ENCODE assay signal across 8 cellular contexts in the genomic region with DNA sequence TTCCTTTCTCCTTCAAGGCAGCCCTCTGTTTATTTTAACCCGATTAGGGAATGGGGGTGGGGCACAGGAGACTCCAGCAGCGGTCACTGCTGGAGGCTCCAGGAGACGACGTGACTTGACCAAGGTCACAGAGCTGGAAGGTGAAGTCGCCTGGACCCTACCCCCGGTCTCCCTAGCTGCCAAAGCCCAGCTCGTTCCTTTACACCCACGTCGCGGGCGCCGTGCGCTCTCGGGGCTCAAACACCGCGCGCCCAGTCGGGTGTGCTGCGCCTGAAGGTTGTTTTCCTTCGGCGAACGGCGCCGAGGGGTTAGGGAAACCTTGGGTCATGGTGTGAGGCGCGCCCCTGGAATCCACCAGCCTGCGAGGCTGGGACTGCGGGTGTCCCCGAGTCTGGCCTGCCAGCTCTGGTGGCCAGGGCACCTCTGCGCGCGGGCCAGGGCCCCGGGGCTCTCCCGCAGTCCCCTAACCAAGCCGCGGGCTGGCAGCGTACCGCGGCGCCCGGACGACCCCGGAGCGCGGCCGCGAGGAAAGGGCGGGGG. TPM values are rescaled to one million over a fixed set of nuclear protein-coding genes. Genes with fewer than 3 reads are reported as not detected.
DNase-seq lines count a peak whose midpoint lies in the region; ATAC-seq and TF ChIP-seq lines count a peak whose summit lies in the region.

No MANE protein-coding gene starts in this region.

- WGBS in esophagus muscularis mucosa: 5% methylated on average over 21 of the region's 48 CpGs

- H3K27ac Mint-ChIP-seq in activated CD4-positive, alpha-beta T cell treated with anti-CD3 and anti-CD28 coated beads for 36 hours: no peak overlapping the region

- no peak overlapping the region for H3K27ac ChIP-seq in esophagus muscularis mucosa (replicated peaks in 1 of 4)

- TF ChIP-seq EP300 in esophagus muscularis mucosa (IDR thresholded peaks at IDR 0.05): no peak

- H3K9ac ChIP-seq in NT2/D1 (ENCODE audit: insufficient read length, low read depth): no peak overlapping the region

- H3K27me3 ChIP-seq in NT2/D1 (ENCODE audit: insufficient read depth, insufficient read length) (peaks cover 91% of the 10 kb centered on the region), esophagus muscularis mucosa (peaks cover 0 to 94% (median 37%) of the 10 kb centered on the region in 4 donors)

- TF ChIP-seq POLR2A in esophagus muscularis mucosa (IDR thresholded peaks at IDR 0.05; ENCODE audit: low read depth): no peak

- H3K27me3 Mint-ChIP-seq in activated CD4-positive, alpha-beta T cell treated with anti-CD3 and anti-CD28 coated beads for 36 hours: peaks cover 53% of the 10 kb centered on the region

- H3K9me3 Mint-ChIP-seq in activated CD4-positive, alpha-beta T cell treated with anti-CD3 and anti-CD28 coated beads for 36 hours (ENCODE audit: low read depth): no peaks in the 10 kb centered on the region

- CTCF ChIA-PET in activated CD4-positive, alpha-beta T cell treated with anti-CD3 and anti-CD28 coated beads for 36 hours (lab: Charles Lee): interaction anchor here (1.2 kb wide), 1 partner anchor 149 kb away, joined by 4 read pairs; no protein-coding TSS in a partner anchor

- H3K36me3 ChIP-seq in NT2/D1 (ENCODE audit: insufficient read depth, insufficient read length, low read length): no peaks in the 10 kb centered on the region
- no peaks in the 10 kb centered on the region for H3K36me3 ChIP-seq in esophagus muscularis mucosa

- H3K4me1 Mint-ChIP-seq in activated CD4-positive, alpha-beta T cell treated with anti-CD3 and anti-CD28 coated beads for 36 hours: peaks cover 8% of the 10 kb centered on the region

- no peak for TF ChIP-seq CTCF in esophagus muscularis mucosa (IDR thresholded peaks at IDR 0.05)

- H3K4me3 ChIP-seq in NT2/D1 (ENCODE audit: insufficient read length, low read depth) (peak overlapping the region; percentile 36), esophagus muscularis mucosa (peak overlapping the region; percentile 44 to 55 (median 46)), skeletal muscle cell (ENCODE audit: low read depth, low read length) (peak overlapping the region; percentile 34)

- intact Hi-C loops in activated CD4-positive, alpha-beta T cell treated with anti-CD3 and anti-CD28 coated beads for 36 hours (cut with DNase I, micrococcal nuclease): loop anchor here in 1 of 2 experiments (2.0 to 5.0 kb wide), 2 partner anchors 149 to 303 kb away; no protein-coding TSS in a partner anchor
- intact Hi-C loops in esophagus muscularis mucosa (cut with DNase I): no loop called here

- peak; percentile 5 for ATAC-seq in activated CD4-positive, alpha-beta T cell treated with anti-CD3 and anti-CD28 coated beads for 36 hours
- ATAC-seq in GM21737 (IDR thresholded peaks at IDR 0.05; ENCODE audit: unreplicated experiment): no peak

- peak overlapping the region; percentile 6 for H3K4me3 Mint-ChIP-seq in activated CD4-positive, alpha-beta T cell treated with anti-CD3 and anti-CD28 coated beads for 36 hours

- peaks cover 7% of the 10 kb centered on the region for H3K4me1 ChIP-seq in NT2/D1 (ENCODE audit: insufficient read depth, insufficient read length)
- peaks cover 15 to 30% (median 21%) of the 10 kb centered on the region in 4 donors for H3K4me1 ChIP-seq in esophagus muscularis mucosa

- H3K9me3 ChIP-seq in NT2/D1 (ENCODE audit: insufficient read depth, low read length): no peaks in the 10 kb centered on the region
- H3K9me3 ChIP-seq in esophagus muscularis mucosa: no peaks in the 10 kb centered on the region

- no peaks in the 10 kb centered on the region for H3K36me3 Mint-ChIP-seq in activated CD4-positive, alpha-beta T cell treated with anti-CD3 and anti-CD28 coated beads for 36 hours (ENCODE audit: low read depth)

- POLR2A ChIA-PET in activated CD4-positive, alpha-beta T cell treated with anti-CD3 and anti-CD28 coated beads for 36 hours (lab: Charles Lee): interaction anchor here (1.4 kb wide), 1 partner anchor 29 kb away, joined by 3 read pairs; no protein-coding TSS in a partner anchor

- DNase-seq in activated CD4-positive, alpha-beta T cell treated with anti-CD3 and anti-CD28 coated beads for 36 hours: no peak
- DNase-seq in activated CD4-positive, alpha-beta T cell treated with anti-CD3 and anti-CD28 coated beads, Interleukin-2, amount 50 U/mL, for 1 hour: no peak
- DNase-seq in NT2/D1 (ENCODE audit: low read depth, low spot score) (no peak), esophagus muscularis mucosa (ENCODE audit: extremely low spot score) (no peak), skeletal muscle cell (ENCODE audit: low read depth) (no peak), NCI-H446 treated with DMSO at 0.1 percent for 48 hours (lab: John Stamatoyannopoulos, UW) (no peak), NOMO-1 (lab: John Stamatoyannopoulos, UW; ENCODE audit: unreplicated experiment in 2 of 2) (no peak)

RNA-seq across cellular contexts. Expression of a gene that starts 0.7 kb away (rescaled TPM):
- not detected for total RNA-seq in activated CD4-positive, alpha-beta T cell treated with anti-CD3 and anti-CD28 coated beads for 36 hours
- not detected for total RNA-seq in esophagus muscularis mucosa
